ENCODE assay signal across 14 cellular contexts in genomic region chr1:108117908-108118902, GRCh38.
DNase-seq lines count a peak whose midpoint lies in the region; ATAC-seq and TF ChIP-seq lines count a peak whose summit lies in the region.
"Had no signal": no experiment of that assay in that cellular context is flagged by ENCODE, and none has a peak within 500 bp of the region (broad histone marks: within the 10 kb centered on the region; RNA-seq: fewer than 3 reads in every experiment).

No MANE protein-coding gene starts in this region.

- H3K9me3 ChIP-seq in right cardiac atrium (ENCODE audit: control insufficient read depth, low read length), result no peaks in the 10 kb centered on the region
- H3K9me3 ChIP-seq: body of pancreas, Caco-2, suprapubic skin had no signal

- no peak overlapping the region for H3K27ac Mint-ChIP-seq in stimulated activated naive B cell treated with anti-CD40 and anti-IgM and Interleukin-4, amounts not matched to agents 10 μg/mL and 1 μg/mL and 100 μg/mL, for 72 hours
- no peak overlapping the region for H3K27ac Mint-ChIP-seq in osteocyte (ENCODE audit: unreplicated experiment)

- no peak for TF ChIP-seq CTCF in osteocyte (IDR thresholded peaks at IDR 0.05)

- 83% methylated on average over 5 of the region's 5 CpGs for WGBS in right cardiac atrium

- no peaks in the 10 kb centered on the region for H3K27me3 ChIP-seq in right cardiac atrium (ENCODE audit: control insufficient read depth, insufficient read depth)
- H3K27me3 ChIP-seq: body of pancreas, suprapubic skin had no signal

- H3K27ac ChIP-seq in right cardiac atrium (ENCODE audit: low read length), result no peak overlapping the region
- H3K27ac ChIP-seq: body of pancreas, suprapubic skin had no signal

- H3K4me3 Mint-ChIP-seq in stimulated activated naive B cell treated with anti-CD40 and anti-IgM and Interleukin-4, amounts not matched to agents 10 μg/mL and 1 μg/mL and 100 μg/mL, for 72 hours, result no peak overlapping the region
- no peak overlapping the region for H3K4me3 Mint-ChIP-seq in osteocyte (ENCODE audit: unreplicated experiment)
- H3K4me3 Mint-ChIP-seq: naive B cell had no signal

- H3K4me3 ChIP-seq in right cardiac atrium (ENCODE audit: low read length), result no peak overlapping the region
- H3K4me3 ChIP-seq: body of pancreas, suprapubic skin had no signal

- no peaks in the 10 kb centered on the region for H3K36me3 Mint-ChIP-seq in stimulated activated naive B cell treated with anti-CD40 and anti-IgM and Interleukin-4, amounts not matched to agents 10 μg/mL and 1 μg/mL and 100 μg/mL, for 72 hours
- H3K36me3 Mint-ChIP-seq in osteocyte (ENCODE audit: unreplicated experiment), result no peaks in the 10 kb centered on the region
- H3K36me3 Mint-ChIP-seq: naive B cell had no signal

- ATAC-seq in Right ventricle myocardium superior (ENCODE audit: poor library complexity), result peak; percentile 38
- no peak for ATAC-seq in right cardiac atrium
- peak; percentile 34 to 36 for ATAC-seq in stimulated activated naive B cell treated with anti-CD40 and anti-IgM and Interleukin-4, amounts not matched to agents 10 μg/mL and 1 μg/mL and 100 μg/mL, for 72 hours (replicated peaks)
- no peak for ATAC-seq in GM19324 (IDR thresholded peaks at IDR 0.05; ENCODE audit: low FRiP score, unreplicated experiment)
- ATAC-seq: body of pancreas had no signal

- intact Hi-C loops in Right ventricle myocardium superior (cut with DNase I), result no loop called here
- intact Hi-C loops in right cardiac atrium (cut with DNase I), result no loop called here

- H3K4me1 Mint-ChIP-seq in stimulated activated naive B cell treated with anti-CD40 and anti-IgM and Interleukin-4, amounts not matched to agents 10 μg/mL and 1 μg/mL and 100 μg/mL, for 72 hours, result peaks cover 22 to 33% of the 10 kb centered on the region in 2 donors
- no peaks in the 10 kb centered on the region for H3K4me1 Mint-ChIP-seq in osteocyte (ENCODE audit: unreplicated experiment)

- DNase-seq in Right ventricle myocardium superior (no peak), right cardiac atrium (no peak), NOMO-1 treated with dmso at 0.1 percent for 144 hours (lab: John Stamatoyannopoulos, UW; ENCODE audit: unreplicated experiment) (peak; percentile 89), dermis blood vessel endothelial cell (peak; percentile 38), GOT3 (lab: John Stamatoyannopoulos, UW) (no peak), osteocyte (ENCODE audit: extremely low spot score, unreplicated experiment) (no peak)
- no peak for DNase-seq in stimulated activated naive B cell treated with anti-CD40 and anti-IgM and Interleukin-4, amounts not matched to agents 10 μg/mL and 1 μg/mL and 100 μg/mL, for 72 hours
- DNase-seq: activated CD4-positive, alpha-beta T cell treated with anti-CD3 and anti-CD28 coated beads, Interleukin-2, amount 50 U/mL, for 1 hour; body of pancreas; Caco-2; naive B cell; NK-92 treated with Interleukin-12 subunit alpha and Interleukin-12 subunit beta, amount 100 ng/mL, for 24 hours had no signal

- peaks cover 4% of the 10 kb centered on the region for H3K4me1 ChIP-seq in right cardiac atrium (ENCODE audit: control insufficient read depth, insufficient read depth, low read length)
- H3K4me1 ChIP-seq: body of pancreas, Caco-2 had no signal

- no peaks in the 10 kb centered on the region for H3K9me3 Mint-ChIP-seq in stimulated activated naive B cell treated with anti-CD40 and anti-IgM and Interleukin-4, amounts not matched to agents 10 μg/mL and 1 μg/mL and 100 μg/mL, for 72 hours
- no peaks in the 10 kb centered on the region for H3K9me3 Mint-ChIP-seq in osteocyte (ENCODE audit: unreplicated experiment)
- H3K9me3 Mint-ChIP-seq: naive B cell had no signal

- H3K27me3 Mint-ChIP-seq in stimulated activated naive B cell treated with anti-CD40 and anti-IgM and Interleukin-4, amounts not matched to agents 10 μg/mL and 1 μg/mL and 100 μg/mL, for 72 hours, result peaks cover 4 to 12% of the 10 kb centered on the region in 2 donors
- peaks cover 24% of the 10 kb centered on the region for H3K27me3 Mint-ChIP-seq in osteocyte (ENCODE audit: unreplicated experiment)
- H3K27me3 Mint-ChIP-seq: naive B cell had no signal

Comparison
In these comparisons a context has a peak if more than half of its experiments do, and no peak if none do; other contexts are left out.
1. ATAC-seq: peak in Right ventricle myocardium superior (single experiment) and stimulated activated naive B cell treated with anti-CD40 and anti-IgM and Interleukin-4, amounts not matched to agents 10 μg/mL and 1 μg/mL and 100 μg/mL, for 72 hours (2 of 2); none in right cardiac atrium (0 of 2) and GM19324 (single experiment).
2. DNase-seq: peak in NOMO-1 treated with dmso at 0.1 percent for 144 hours (single experiment) and dermis blood vessel endothelial cell (single experiment); none in Right ventricle myocardium superior (single experiment), right cardiac atrium (0 of 3), stimulated activated naive B cell treated with anti-CD40 and anti-IgM and Interleukin-4, amounts not matched to agents 10 μg/mL and 1 μg/mL and 100 μg/mL, for 72 hours (single experiment), GOT3 (single experiment) and osteocyte (single experiment).